ENCODE assay signal across 15 cellular contexts in genomic region chrX:133375558-133376340, GRCh38. TPM values are rescaled to one million over a fixed set of nuclear protein-coding genes. Genes with fewer than 3 reads are reported as not detected.
DNase-seq lines count a peak whose midpoint lies in the region; ATAC-seq and TF ChIP-seq lines count a peak whose summit lies in the region.
"Had no signal": no experiment of that assay in that cellular context is flagged by ENCODE, and none has a peak within 500 bp of the region (broad histone marks: within the 10 kb centered on the region; RNA-seq: fewer than 3 reads in every experiment).

No MANE protein-coding gene starts in this region.

- H3K4me2 ChIP-seq in neuronal stem cell (ENCODE audit: insufficient read depth, low read length, poor library complexity, severe bottlenecking): no peak overlapping the region

- WGBS in sigmoid colon, 2 donors: 20 to 51% methylated on average over 7 of the region's 7 CpGs
- no CpG with 5 or more reads among the region's 7 CpGs for WGBS in neuronal stem cell (ENCODE audit: extremely low coverage in 2 of 2, insufficient read length in 2 of 2, insufficient replicate concordance in 1 of 2), 2 donors

- H3K9me3 ChIP-seq in sigmoid colon: no peaks in the 10 kb centered on the region
- H3K9me3 ChIP-seq in neuronal stem cell (replicated peaks in 1 of 2; ENCODE audit: control insufficient read depth in 2 of 2, insufficient read depth in 1 of 2, low read depth in 1 of 2, low read length in 2 of 2): no peaks in the 10 kb centered on the region
- H3K9me3 ChIP-seq: ascending aorta had no signal

- H3K27ac ChIP-seq in sigmoid colon (peak overlapping the region; percentile 32 to 61 (median 52)), neuronal stem cell (replicated peaks; ENCODE audit: low read length) (no peak overlapping the region)
- H3K27ac ChIP-seq: SK-N-MC had no signal

- H3K79me1 ChIP-seq in neuronal stem cell (ENCODE audit: low read depth, low read length): no peaks in the 10 kb centered on the region

- no peak for TF ChIP-seq CTCF in sigmoid colon (IDR thresholded peaks at IDR 0.05)

- H2AK5ac ChIP-seq in neuronal stem cell (ENCODE audit: low read depth, low read length): no peak overlapping the region

- H2BK12ac ChIP-seq in neuronal stem cell (ENCODE audit: low read length): no peak overlapping the region

- H2BK120ac ChIP-seq in neuronal stem cell (ENCODE audit: low read depth, low read length): no peak overlapping the region

- H3K18ac ChIP-seq in neuronal stem cell (ENCODE audit: low read length): no peak overlapping the region

- H3K36me3 Mint-ChIP-seq in activated naive CD4-positive, alpha-beta T cell treated with anti-CD3 and anti-CD28 coated beads, Interleukin-2, amount 50 U/mL, for 72 hours: no peaks in the 10 kb centered on the region

- H4K8ac ChIP-seq in neuronal stem cell (ENCODE audit: low read depth, low read length): no peak overlapping the region

- H2BK5ac ChIP-seq in neuronal stem cell (ENCODE audit: low read length): no peak overlapping the region

- H3K23ac ChIP-seq in neuronal stem cell (ENCODE audit: low read depth, low read length, poor library complexity): no peak overlapping the region

- H2BK15ac ChIP-seq in neuronal stem cell (ENCODE audit: low read length): no peak overlapping the region

- no peak overlapping the region for H3K9ac ChIP-seq in neuronal stem cell (ENCODE audit: low read depth, low read length, poor library complexity)

- ATAC-seq in HG03095 (IDR thresholded peaks at IDR 0.05; ENCODE audit: unreplicated experiment): no peak
- no peak for ATAC-seq in activated naive CD4-positive, alpha-beta T cell treated with anti-CD3 and anti-CD28 coated beads, Interleukin-2, amount 50 U/mL, for 72 hours
- no peak for ATAC-seq in GM21717 (IDR thresholded peaks at IDR 0.05; ENCODE audit: unreplicated experiment)

- H3K9me3 Mint-ChIP-seq in activated naive CD4-positive, alpha-beta T cell treated with anti-CD3 and anti-CD28 coated beads, Interleukin-2, amount 50 U/mL, for 72 hours: no peaks in the 10 kb centered on the region

- no peak for TF ChIP-seq POLR2A in sigmoid colon (IDR thresholded peaks at IDR 0.05)

- H2AFZ ChIP-seq in neuronal stem cell (ENCODE audit: low read length): no peak overlapping the region

- H3K4me1 ChIP-seq in sigmoid colon (peaks cover 0 to 45% (median 18%) of the 10 kb centered on the region in 4 donors), neuronal stem cell (ENCODE audit: control insufficient read depth in 2 of 2, insufficient read depth in 1 of 2, low read depth in 1 of 2, low read length in 2 of 2) (no peaks in the 10 kb centered on the region)

- DNase-seq in H7 (peak; percentile 43), cerebellum (ENCODE audit: low spot score) (peak; percentile 1), left kidney (ENCODE audit: low read depth, low spot score) (peak; percentile 12), sigmoid colon (no peak), neuronal stem cell (ENCODE audit: low spot score) (no peak)
- DNase-seq in activated naive CD4-positive, alpha-beta T cell treated with anti-CD3 and anti-CD28 coated beads, Interleukin-2, amount 50 U/mL, for 72 hours (ENCODE audit: low spot score in 2 of 2): no peak
- DNase-seq: effector CD8-positive, alpha-beta T cell; foreskin fibroblast; NCI-H187; NCI-H510A; stimulated activated CD4-positive, alpha-beta T cell treated with anti-CD3 and anti-CD28 coated beads, Interleukin-4, amount 100 ng/mL, for 24 hours had no signal

- intact Hi-C loops in sigmoid colon (cut with DNase I): no loop called here

- H3K36me3 ChIP-seq in H7 (replicated peaks; ENCODE audit: control insufficient read depth, insufficient read depth, low read length) (peaks cover 14% of the 10 kb centered on the region), sigmoid colon (no peaks in the 10 kb centered on the region), neuronal stem cell (replicated peaks in 1 of 2; ENCODE audit: control insufficient read depth in 2 of 2, insufficient read depth in 2 of 2, low read length in 2 of 2) (peaks cover 0 to 2% of the 10 kb centered on the region in 2 donors)
- H3K36me3 ChIP-seq: ascending aorta had no signal

- no peak for TF ChIP-seq EP300 in sigmoid colon (IDR thresholded peaks at IDR 0.05)

- H3K27ac Mint-ChIP-seq in activated naive CD4-positive, alpha-beta T cell treated with anti-CD3 and anti-CD28 coated beads, Interleukin-2, amount 50 U/mL, for 72 hours: no peak overlapping the region

- H3K4me3 ChIP-seq in H7 (ENCODE audit: insufficient read depth, low read depth, low read length) (no peak overlapping the region), sigmoid colon (no peak overlapping the region), neuronal stem cell (ENCODE audit: low read length in 2 of 2) (no peak overlapping the region)
- H3K4me3 ChIP-seq: ascending aorta, SK-N-MC had no signal

- H3K4ac ChIP-seq in neuronal stem cell (ENCODE audit: low read length): no peak overlapping the region

- H3K14ac ChIP-seq in neuronal stem cell (ENCODE audit: low read length): no peak overlapping the region

- H4K91ac ChIP-seq in neuronal stem cell (ENCODE audit: low read depth, low read length, poor library complexity): no peak overlapping the region

- H3K27me3 ChIP-seq in H7 (ENCODE audit: control insufficient read depth, insufficient read depth, low read length): no peaks in the 10 kb centered on the region
- H3K27me3 ChIP-seq in sigmoid colon: no peaks in the 10 kb centered on the region
- H3K27me3 ChIP-seq in neuronal stem cell (ENCODE audit: control insufficient read depth in 3 of 3, insufficient read depth in 3 of 3, low read depth in 1 of 3, low read length in 3 of 3): no peaks in the 10 kb centered on the region
- H3K27me3 ChIP-seq: ascending aorta had no signal

RNA-seq across cellular contexts. Expression of gene GPC4, which starts 39.5 kb away (rescaled TPM):
- 96.5 and 109 TPM in 2 replicates for total RNA-seq in H7 (2014; rRNA removed; shearing (Covaris generic))
- total RNA-seq in cerebellum (4.2 TPM), sigmoid colon (10 to 100 TPM; 25.3 to 45.7 (median 28.1) TPM)
- 1 to 10 TPM; 1.2 to 9.4 (median 2.3) TPM for polyA plus RNA-seq in sigmoid colon
- total RNA-seq in activated naive CD4-positive, alpha-beta T cell treated with anti-CD3 and anti-CD28 coated beads, Interleukin-2, amount 50 U/mL, for 72 hours: under 1 TPM in 1 of 2 donors, not detected in 1; 0.27 TPM
- polyA plus RNA-seq in neuronal stem cell (2013, experiment 1 of 2): 6.8 TPM
- polyA plus RNA-seq in neuronal stem cell (2013, experiment 2 of 2): 7.3 TPM

Comparison
In these comparisons a context has a peak if more than half of its experiments do, and no peak if none do; other contexts are left out.
1. DNase-seq: peak in H7 (single experiment), cerebellum (single experiment) and left kidney (single experiment); none in sigmoid colon (single experiment), activated naive CD4-positive, alpha-beta T cell treated with anti-CD3 and anti-CD28 coated beads, Interleukin-2, amount 50 U/mL, for 72 hours (0 of 2) and neuronal stem cell (single experiment).